In genomic region chr19:13764821-13765394, GRCh38 we compare ENCODE assay signal across 9 cellular contexts. TPM values are rescaled to one million over a fixed set of nuclear protein-coding genes. Genes with fewer than 3 reads are reported as not detected.
DNase-seq lines count a peak whose midpoint lies in the region; ATAC-seq, FAIRE-seq and TF ChIP-seq lines count a peak whose summit lies in the region.
"Had no signal": no experiment of that assay in that cellular context is flagged by ENCODE, and none has a peak within 500 bp of the region (broad histone marks: within the 10 kb centered on the region; RNA-seq: fewer than 3 reads in every experiment).

No MANE protein-coding gene starts in this region.

- no peaks in the 10 kb centered on the region for H3K27me3 Mint-ChIP-seq in T-helper 1 cell treated with Interleukin-12 subunit alpha and Interleukin-12 subunit beta and Interleukin-4 antibody, amounts not matched to agents 30 μg/mL and 1 μg/mL, for 36 hours (ENCODE audit: low read depth)
- no peaks in the 10 kb centered on the region for H3K27me3 Mint-ChIP-seq in stimulated activated naive B cell treated with anti-CD40 and anti-IgM and Interleukin-4, amounts not matched to agents 10 μg/mL and 1 μg/mL and 100 μg/mL, for 72 hours

- peaks cover 21% of the 10 kb centered on the region for H3K36me3 ChIP-seq in bronchial epithelial cell (ENCODE audit: control insufficient read depth, insufficient read depth, low read length)

- peaks cover 9% of the 10 kb centered on the region for H3K36me3 Mint-ChIP-seq in T-helper 1 cell treated with Interleukin-12 subunit alpha and Interleukin-12 subunit beta and Interleukin-4 antibody, amounts not matched to agents 30 μg/mL and 1 μg/mL, for 36 hours (ENCODE audit: low read depth)
- H3K36me3 Mint-ChIP-seq in stimulated activated naive B cell treated with anti-CD40 and anti-IgM and Interleukin-4, amounts not matched to agents 10 μg/mL and 1 μg/mL and 100 μg/mL, for 72 hours = peaks cover 18 to 28% of the 10 kb centered on the region in 2 donors

- peak overlapping the region; percentile 57 for H3K4me3 ChIP-seq in bronchial epithelial cell (ENCODE audit: low read depth, low read length)

- peak overlapping the region; percentile 87 for H3K4me3 Mint-ChIP-seq in T-helper 1 cell treated with Interleukin-12 subunit alpha and Interleukin-12 subunit beta and Interleukin-4 antibody, amounts not matched to agents 30 μg/mL and 1 μg/mL, for 36 hours
- H3K4me3 Mint-ChIP-seq in stimulated activated naive B cell treated with anti-CD40 and anti-IgM and Interleukin-4, amounts not matched to agents 10 μg/mL and 1 μg/mL and 100 μg/mL, for 72 hours = peak overlapping the region; percentile 83 to 88

- FAIRE-seq in bronchial epithelial cell (lab: Jason Lieb, UNC) = no peak
- FAIRE-seq: endometrium had no signal

- H3K27me3 ChIP-seq in bronchial epithelial cell (ENCODE audit: control insufficient read depth, insufficient read depth, low read length) = no peaks in the 10 kb centered on the region

- no peak for TF ChIP-seq CTCF in bronchial epithelial cell (IDR thresholded peaks at IDR 0.05; ENCODE audit: insufficient read depth, low read length, severe bottlenecking)

- no peaks in the 10 kb centered on the region for H3K9me3 Mint-ChIP-seq in T-helper 1 cell treated with Interleukin-12 subunit alpha and Interleukin-12 subunit beta and Interleukin-4 antibody, amounts not matched to agents 30 μg/mL and 1 μg/mL, for 36 hours
- H3K9me3 Mint-ChIP-seq in stimulated activated naive B cell treated with anti-CD40 and anti-IgM and Interleukin-4, amounts not matched to agents 10 μg/mL and 1 μg/mL and 100 μg/mL, for 72 hours = no peaks in the 10 kb centered on the region

- H3K4me1 Mint-ChIP-seq in T-helper 1 cell treated with Interleukin-12 subunit alpha and Interleukin-12 subunit beta and Interleukin-4 antibody, amounts not matched to agents 30 μg/mL and 1 μg/mL, for 36 hours (ENCODE audit: low read depth) = peaks cover 15% of the 10 kb centered on the region
- H3K4me1 Mint-ChIP-seq in stimulated activated naive B cell treated with anti-CD40 and anti-IgM and Interleukin-4, amounts not matched to agents 10 μg/mL and 1 μg/mL and 100 μg/mL, for 72 hours = peaks cover 13 to 24% of the 10 kb centered on the region in 2 donors

- H3K27ac Mint-ChIP-seq in T-helper 1 cell treated with Interleukin-12 subunit alpha and Interleukin-12 subunit beta and Interleukin-4 antibody, amounts not matched to agents 30 μg/mL and 1 μg/mL, for 36 hours = peak overlapping the region; percentile 61
- H3K27ac Mint-ChIP-seq in stimulated activated naive B cell treated with anti-CD40 and anti-IgM and Interleukin-4, amounts not matched to agents 10 μg/mL and 1 μg/mL and 100 μg/mL, for 72 hours = peak overlapping the region; percentile 76

- peak; percentile 51 for DNase-seq in NCI-H82 (lab: John Stamatoyannopoulos, UW)
- no peak for DNase-seq in NCI-H82 treated with DMSO at 0.1 percent for 48 hours (lab: John Stamatoyannopoulos, UW; ENCODE audit: unreplicated experiment)
- DNase-seq in bronchial epithelial cell (ENCODE audit: low read depth) = no peak
- DNase-seq in left lobe of liver (ENCODE audit: low spot score) = no peak
- DNase-seq in stimulated activated naive B cell treated with anti-CD40 and anti-IgM and Interleukin-4, amounts not matched to agents 10 μg/mL and 1 μg/mL and 100 μg/mL, for 72 hours = peak; percentile 23
- no peak for DNase-seq in islet precursor cell
- DNase-seq in NCI-H526 treated with DMSO at 0.1 percent for 48 hours (lab: John Stamatoyannopoulos, UW) = no peak

- ATAC-seq in left lobe of liver = peak; percentile 8
- peak; percentile 76 to 77 for ATAC-seq in stimulated activated naive B cell treated with anti-CD40 and anti-IgM and Interleukin-4, amounts not matched to agents 10 μg/mL and 1 μg/mL and 100 μg/mL, for 72 hours (replicated peaks)

RNA-seq across cellular contexts. Expression of gene MRI1, which starts 0.6 kb away (rescaled TPM):
- total RNA-seq in bronchial epithelial cell (16.6 and 27.9 TPM in 2 replicates), left lobe of liver (32.2 TPM)

RNA-seq across cellular contexts. Expression of gene C19orf53, which starts 9.3 kb away (rescaled TPM):
- total RNA-seq in bronchial epithelial cell = 45.8 and 55.5 TPM in 2 replicates
- total RNA-seq in left lobe of liver = 35.6 TPM

RNA-seq across cellular contexts. Expression of gene ZSWIM4, which starts 30.3 kb away (rescaled TPM):
- total RNA-seq in bronchial epithelial cell (3.2 and 5.1 TPM in 2 replicates), left lobe of liver (1.5 TPM)

Comparison
In these comparisons a context has a peak if more than half of its experiments do, and no peak if none do; other contexts are left out.
1. DNase-seq: peak in NCI-H82 (single experiment) and stimulated activated naive B cell treated with anti-CD40 and anti-IgM and Interleukin-4, amounts not matched to agents 10 μg/mL and 1 μg/mL and 100 μg/mL, for 72 hours (single experiment); none in NCI-H82 treated with DMSO at 0.1 percent for 48 hours (single experiment), bronchial epithelial cell (single experiment), left lobe of liver (single experiment), islet precursor cell (single experiment) and NCI-H526 treated with DMSO at 0.1 percent for 48 hours (single experiment).